Comparison of ENCODE assay signal across 9 cellular contexts in genomic region chr13:77898097-77898496, GRCh38. TPM values are rescaled to one million over a fixed set of nuclear protein-coding genes. Genes with fewer than 3 reads are reported as not detected.
DNase-seq lines count a peak whose midpoint lies in the region; ATAC-seq and TF ChIP-seq lines count a peak whose summit lies in the region.
"Had no signal": no experiment of that assay in that cellular context is flagged by ENCODE, and none has a peak within 500 bp of the region (broad histone marks: within the 10 kb centered on the region; RNA-seq: fewer than 3 reads in every experiment).

No MANE protein-coding gene starts in this region.

- H3K27me3 ChIP-seq in OCI-LY3 (ENCODE audit: low read depth, low read length): no peaks in the 10 kb centered on the region
- H3K27me3 ChIP-seq in psoas muscle (ENCODE audit: insufficient read depth in 3 of 3, low read length in 2 of 3): no peaks in the 10 kb centered on the region

- POLR2A ChIA-PET in MCF 10A (lab: Yijun Ruan, JAX): no interaction called here

- intact Hi-C loops in psoas muscle (cut with DNase I) (no loop called here), left colon (cut with DNase I, micrococcal nuclease) (no loop called here), MCF 10A (cut with micrococcal nuclease) (no loop called here)

- peaks cover 14% of the 10 kb centered on the region; the same call in 1 of the 2 replicates for H3K9me3 ChIP-seq in OCI-LY3 (ENCODE audit: insufficient read depth, low read length)
- H3K9me3 ChIP-seq in psoas muscle: no peaks in the 10 kb centered on the region

- no peak for TF ChIP-seq CTCF in OCI-LY3 (IDR thresholded peaks at IDR 0.05; ENCODE audit: low read depth, low read length)
- no peak for TF ChIP-seq CTCF in psoas muscle (IDR thresholded peaks at IDR 0.05)
- TF ChIP-seq CTCF in MCF 10A (IDR thresholded peaks at IDR 0.05; ENCODE audit: unreplicated experiment): no peak

- peak overlapping the region; percentile 35 for H3K9ac ChIP-seq in OCI-LY3 (ENCODE audit: low read length)

- DNase-seq in psoas muscle: no peak
- DNase-seq in NCI-H82 (lab: John Stamatoyannopoulos, UW): no peak
- DNase-seq in left colon: no peak
- no peak for DNase-seq in UCSD-AML1 (lab: John Stamatoyannopoulos, UW; ENCODE audit: unreplicated experiment)
- no peak for DNase-seq in MCF 10A (ENCODE audit: unreplicated experiment)
- DNase-seq: activated CD8-positive, alpha-beta memory T cell treated with anti-CD3 and anti-CD28 coated beads, Interleukin-2, amount 10 ng/mL, durations not matched to agents 7 days and 5 days had no signal

- H3K4me3 Mint-ChIP-seq in MCF 10A (ENCODE audit: unreplicated experiment): no peak overlapping the region
- H3K4me3 Mint-ChIP-seq: activated CD8-positive, alpha-beta memory T cell treated with anti-CD3 and anti-CD28 coated beads, Interleukin-2, amount 10 ng/mL, durations not matched to agents 7 days and 5 days had no signal

- peak overlapping the region; percentile 35; the same call in 1 of the 2 replicates for H2AFZ ChIP-seq in OCI-LY3 (ENCODE audit: low read depth, low read length)

- 43 to 54% (median 48%) methylated on average over 4 of the region's 4 CpGs for WGBS in psoas muscle, 3 donors

- no peaks in the 10 kb centered on the region for H3K79me2 ChIP-seq in OCI-LY3 (ENCODE audit: low read length)

- peaks cover 23% of the 10 kb centered on the region for H3K4me1 ChIP-seq in OCI-LY3 (ENCODE audit: low read length)
- peaks cover 4% of the 10 kb centered on the region for H3K4me1 ChIP-seq in psoas muscle

- peaks cover 6% of the 10 kb centered on the region for H3K27me3 Mint-ChIP-seq in MCF 10A (ENCODE audit: insufficient read depth, unreplicated experiment)
- H3K27me3 Mint-ChIP-seq: activated CD8-positive, alpha-beta memory T cell treated with anti-CD3 and anti-CD28 coated beads, Interleukin-2, amount 10 ng/mL, durations not matched to agents 7 days and 5 days had no signal

- H3K36me3 ChIP-seq in OCI-LY3 (replicated peaks; ENCODE audit: low read depth, low read length) (peaks cover 3% of the 10 kb centered on the region), psoas muscle (ENCODE audit: insufficient read depth in 1 of 2, low read depth in 1 of 2) (no peaks in the 10 kb centered on the region)

- no TSS peak for BruUV-seq in MCF 10A (replicated peaks; lab: Mats Ljungman, UMichigan)

- no peaks in the 10 kb centered on the region for H4K20me1 ChIP-seq in OCI-LY3 (ENCODE audit: insufficient read depth, low read length)

- H3K27ac Mint-ChIP-seq in MCF 10A (ENCODE audit: low read depth, unreplicated experiment): no peak overlapping the region
- H3K27ac Mint-ChIP-seq: activated CD8-positive, alpha-beta memory T cell treated with anti-CD3 and anti-CD28 coated beads, Interleukin-2, amount 10 ng/mL, durations not matched to agents 7 days and 5 days had no signal

- peak overlapping the region; percentile 46 for H3K27ac ChIP-seq in OCI-LY3 (ENCODE audit: low read length)
- H3K27ac ChIP-seq in psoas muscle: peak overlapping the region; percentile 28

- H3K4me2 ChIP-seq in OCI-LY3 (ENCODE audit: low read length): peak overlapping the region; percentile 81

- no peaks in the 10 kb centered on the region for H3K4me1 Mint-ChIP-seq in MCF 10A (ENCODE audit: insufficient read depth, unreplicated experiment)
- H3K4me1 Mint-ChIP-seq: activated CD8-positive, alpha-beta memory T cell treated with anti-CD3 and anti-CD28 coated beads, Interleukin-2, amount 10 ng/mL, durations not matched to agents 7 days and 5 days had no signal

- peaks cover 11% of the 10 kb centered on the region for H3K9me3 Mint-ChIP-seq in MCF 10A (ENCODE audit: unreplicated experiment)

- CTCF ChIA-PET in MCF 10A (lab: Yijun Ruan, JAX): interaction anchor here (0.6 to 0.9 kb wide), 3 partner anchors 124 to 515 kb away, joined by 3 to 4 read pairs (median 4); no protein-coding TSS in a partner anchor

- H3K4me3 ChIP-seq in OCI-LY3 (ENCODE audit: low read length) (peak overlapping the region; percentile 72), psoas muscle (no peak overlapping the region)

- peak; percentile 67 for ATAC-seq in GM19023 (IDR thresholded peaks at IDR 0.05; ENCODE audit: unreplicated experiment)
- peak; percentile 99 for ATAC-seq in HG02763 (IDR thresholded peaks at IDR 0.05; ENCODE audit: unreplicated experiment)
- peak in 1 of 4 donors; percentile 40 for ATAC-seq in psoas muscle
- ATAC-seq in left colon: no peak
- ATAC-seq: activated CD8-positive, alpha-beta memory T cell treated with anti-CD3 and anti-CD28 coated beads, Interleukin-2, amount 10 ng/mL, durations not matched to agents 7 days and 5 days had no signal

- no peaks in the 10 kb centered on the region for H3K36me3 Mint-ChIP-seq in MCF 10A (ENCODE audit: insufficient read depth, unreplicated experiment)
- H3K36me3 Mint-ChIP-seq: activated CD8-positive, alpha-beta memory T cell treated with anti-CD3 and anti-CD28 coated beads, Interleukin-2, amount 10 ng/mL, durations not matched to agents 7 days and 5 days had no signal

RNA-seq across cellular contexts. Expression of gene EDNRB, which starts 20.5 kb away (rescaled TPM):
- total RNA-seq in psoas muscle: 10 to 100 TPM in 2 of 4 donors, 1 to 10 TPM in 2; 7.1 to 12.4 (median 9.3) TPM
- polyA plus RNA-seq in psoas muscle: 1 to 10 TPM; 6.0 to 6.3 (median 6.2) TPM
- 1 to 10 TPM; 6.6 to 9.6 TPM for total RNA-seq in left colon
- total RNA-seq in MCF 10A (2022): not detected in 2 replicates
- total RNA-seq: activated CD8-positive, alpha-beta memory T cell treated with anti-CD3 and anti-CD28 coated beads, Interleukin-2, amount 10 ng/mL, durations not matched to agents 7 days and 5 days had no signal
